ENCODE assay signal across 26 cellular contexts in genomic region chr17:48282303-48282702, GRCh38.
"Had no signal": no experiment of that assay in that cellular context is flagged by ENCODE, and none has a peak within 500 bp of the region (broad histone marks: within the 10 kb centered on the region; RNA-seq: fewer than 3 reads in every experiment).

No MANE protein-coding gene starts in this region.

- H3K4me3 ChIP-seq: PC-9, SK-N-MC had no signal

- H3K27ac ChIP-seq: PC-9, SK-N-MC had no signal

- H3K4me2 ChIP-seq: PC-9 had no signal

- FAIRE-seq: bronchial epithelial cell, TTC549 had no signal

- ATAC-seq: activated CD8-positive, alpha-beta memory T cell treated with anti-CD3 and anti-CD28 coated beads, Interleukin-2, amount 10 ng/mL, durations not matched to agents 7 days and 5 days; T-cell had no signal

- DNase-seq: activated B cell treated with CpG ODN at 0.5 μM for 24 hours; activated CD4-positive, alpha-beta T cell treated with anti-CD3 and anti-CD28 coated beads for 1 hour; activated CD4-positive, alpha-beta T cell treated with anti-CD3 and anti-CD28 coated beads, Interleukin-2, amount 10 ng/mL, durations not matched to agents 24 days and 14 days; activated CD4-positive, alpha-beta T cell treated with anti-CD3 and anti-CD28 coated beads, Interleukin-2, amount 50 U/mL, for 48 hours; activated CD8-positive, alpha-beta memory T cell treated with anti-CD3 and anti-CD28 coated beads, Interleukin-2, amount 10 ng/mL, durations not matched to agents 7 days and 5 days; activated gamma-delta T cell treated with Interleukin-2 at 50 U/mL for 16 hours; activated naive CD4-positive, alpha-beta T cell treated with anti-CD3 and anti-CD28 coated beads, Interleukin-2, amount 10 ng/mL, durations not matched to agents 7 days and 5 days; activated naive CD8-positive, alpha-beta T cell treated with anti-CD3 and anti-CD28 coated beads for 36 hours; activated T-cell treated with anti-CD3 and anti-CD28 coated beads, Interleukin-2, amount 50 U/mL, for 24 hours; anterior cingulate cortex; central memory CD4-positive, alpha-beta T cell; Kasumi-1; KBM-7; NCI-H1105; NCI-H1436; NCI-H1694 treated with DMSO at 0.1 percent for 48 hours; NCI-H2081; NCI-H446; NCI-H524; PC-9; T-cell; T-helper 2 cell; T1000 had no signal

- H2AFZ ChIP-seq: PC-9 had no signal
